Comparison of ENCODE assay signal across 18 cellular contexts in the genomic region with DNA sequence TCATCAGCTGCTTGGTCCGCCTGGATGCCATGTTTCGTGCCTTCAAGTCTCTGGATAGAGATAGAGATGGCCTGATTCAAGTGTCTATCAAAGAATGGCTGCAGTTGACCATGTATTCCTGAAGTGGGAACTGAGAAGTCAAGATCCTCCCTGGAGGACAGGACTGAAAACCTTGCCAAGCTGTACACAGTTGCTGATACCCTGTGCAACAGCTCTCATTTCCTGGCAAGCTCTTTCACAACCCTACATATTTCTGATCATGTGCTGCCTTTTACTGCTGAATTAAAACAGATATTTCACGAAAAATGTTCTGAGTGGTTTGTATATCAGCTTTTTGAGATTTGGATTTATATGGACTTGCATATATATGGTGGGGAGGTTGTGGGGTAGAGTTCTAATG. TPM values are rescaled to one million over a fixed set of nuclear protein-coding genes. Genes with fewer than 3 reads are reported as not detected.
DNase-seq lines count a peak whose midpoint lies in the region; ATAC-seq and TF ChIP-seq lines count a peak whose summit lies in the region.
"Had no signal": no experiment of that assay in that cellular context is flagged by ENCODE, and none has a peak within 500 bp of the region (broad histone marks: within the 10 kb centered on the region; RNA-seq: fewer than 3 reads in every experiment).

No MANE protein-coding gene starts in this region.

- TF ChIP-seq POLR2A in IMR-90 (IDR thresholded peaks at IDR 0.05; ENCODE audit: low read depth, low read length): no peak

- no peak overlapping the region for H2BK120ac ChIP-seq in IMR-90 (ENCODE audit: low read depth, low read length)

- no peaks in the 10 kb centered on the region for H3K9me1 ChIP-seq in IMR-90 (ENCODE audit: insufficient read depth, low read length)

- H2BK20ac ChIP-seq in IMR-90 (ENCODE audit: low read depth, low read length): no peak overlapping the region

- H3K4me1 ChIP-seq in IMR-90 (ENCODE audit: control insufficient read depth, insufficient read depth, low read length) (0 out of 2 replicates have a peak, but pooled peaks cover 3% of the 10 kb centered on the region), lower lobe of right lung (peaks cover 28% of the 10 kb centered on the region)

- no peak overlapping the region for H3K4me2 ChIP-seq in IMR-90 (ENCODE audit: low read depth, low read length)

- no peak overlapping the region for H2AK5ac ChIP-seq in IMR-90 (ENCODE audit: low read depth, low read length)

- H3K9ac ChIP-seq in IMR-90 (ENCODE audit: low read depth, low read length): no peak overlapping the region

- no peak overlapping the region for H2AK9ac ChIP-seq in IMR-90 (replicated peaks; ENCODE audit: low read depth, low read length, poor library complexity)

- no peaks in the 10 kb centered on the region for H3K79me1 ChIP-seq in IMR-90 (ENCODE audit: low read depth in 1 of 2, low read length in 2 of 2)

- no peak overlapping the region for H4K8ac ChIP-seq in IMR-90 (ENCODE audit: low read depth in 2 of 2, low read length in 2 of 2)

- H4K91ac ChIP-seq in IMR-90 (ENCODE audit: insufficient read depth, low read depth, low read length): no peak overlapping the region

- TF ChIP-seq CTCF in AG10803 (conservative IDR thresholded peaks at IDR 0.05; ENCODE audit: low read length) (no peak), IMR-90 (conservative IDR thresholded peaks at IDR 0.05; ENCODE audit: low read depth, low read length) (no peak), lower lobe of right lung (IDR thresholded peaks at IDR 0.05) (no peak), GM20000 (IDR thresholded peaks at IDR 0.05; ENCODE audit: extremely low read depth, missing control alignments) (no peak)

- intact Hi-C loops in IMR-90 (cut with micrococcal nuclease): no loop called here
- intact Hi-C loops in lower lobe of right lung (cut with DNase I): no loop called here

- H3K23ac ChIP-seq in IMR-90 (ENCODE audit: low read depth, low read length): no peak overlapping the region

- no peaks in the 10 kb centered on the region for H4K20me1 ChIP-seq in IMR-90 (ENCODE audit: insufficient read depth, low read length)

- CTCF ChIA-PET in IMR-90 (lab: Yijun Ruan, JAX): interaction anchor here (1.1 to 1.5 kb wide), 2 partner anchors 8 to 100 kb away, joined by 3 to 6 read pairs; no protein-coding TSS in a partner anchor

- POLR2A ChIA-PET in IMR-90 (lab: Charles Lee; ENCODE audit: unreplicated experiment): no interaction called here

- BruUV-seq in IMR-90 (replicated peaks; lab: Mats Ljungman, UMichigan): no TSS peak

- no peak overlapping the region for H4K5ac ChIP-seq in IMR-90 (ENCODE audit: low read depth, low read length)

- H2BK5ac ChIP-seq in IMR-90 (ENCODE audit: low read depth, low read length, poor library complexity, severe bottlenecking): no peak overlapping the region

- in situ Hi-C loops in IMR-90 (cut with MboI; ENCODE audit: low sequenced_read_pairs): no loop called here

- no peak overlapping the region for H3K4ac ChIP-seq in IMR-90 (ENCODE audit: low read depth, low read length)

- H2BK15ac ChIP-seq in IMR-90 (ENCODE audit: low read depth, low read length): no peak overlapping the region

- peak; percentile 73 for DNase-seq in AG10803 (ENCODE audit: low read depth)
- peak; percentile 50 for DNase-seq in IMR-90
- DNase-seq in dermis blood vessel endothelial cell: peak; percentile 52
- no peak for DNase-seq in lower lobe of right lung
- no peak for DNase-seq in DMS153 treated with DMSO at 0.1 percent for 48 hours (lab: John Stamatoyannopoulos, UW; ENCODE audit: unreplicated experiment)
- no peak for DNase-seq in RPMI8226
- no peak for DNase-seq in GM20000 (ENCODE audit: low spot score)
- DNase-seq in H4 (ENCODE audit: low spot score): no peak
- DNase-seq: activated B cell treated with CpG ODN at 0.5 μM for 24 hours; activated CD8-positive, alpha-beta memory T cell treated with anti-CD3 and anti-CD28 coated beads, Interleukin-2, amount 50 U/mL, for 48 hours; hippocampal formation; NCI-H1417; NCI-H774; posterior cingulate gyrus; stimulated activated CD4-positive, alpha-beta T cell treated with anti-CD3 and anti-CD28 coated beads, Interleukin-4, amount 100 ng/mL, for 1 hour; stimulated activated naive CD4-positive, alpha-beta T cell had no signal

- peak; percentile 74 for ATAC-seq in IMR-90 (ENCODE audit: low read depth)
- ATAC-seq in lower lobe of right lung: peak; percentile 69 to 77
- ATAC-seq: SK-N-SH treated with all-trans-retinoic acid at 6 μM for 48 hours had no signal

- no peak overlapping the region for H2AFZ ChIP-seq in IMR-90 (replicated peaks; ENCODE audit: low read length, poor library complexity)

- dilution Hi-C loops in IMR-90 (cut with HindIII; ENCODE audit: low sequenced_read_pairs, unreplicated experiment): no loop called here

- H3K9me3 ChIP-seq in IMR-90 (ENCODE audit: control insufficient read depth, insufficient read depth, low read length): no peaks in the 10 kb centered on the region
- H3K9me3 ChIP-seq in lower lobe of right lung: no peaks in the 10 kb centered on the region

- H3K36me3 ChIP-seq in IMR-90 (ENCODE audit: control insufficient read depth, insufficient read depth, low read length) (no peaks in the 10 kb centered on the region), lower lobe of right lung (no peaks in the 10 kb centered on the region)

- H3K56ac ChIP-seq in IMR-90 (ENCODE audit: extremely low read depth, insufficient read depth, low read length): no peak overlapping the region

- H3K27ac ChIP-seq in IMR-90 (ENCODE audit: insufficient read depth, low read length) (no peak overlapping the region), lower lobe of right lung (no peak overlapping the region)

- H3K27me3 ChIP-seq in IMR-90 (ENCODE audit: control insufficient read depth, insufficient read depth, low read length) (no peaks in the 10 kb centered on the region), lower lobe of right lung (ENCODE audit: low read depth) (no peaks in the 10 kb centered on the region)

- H3K4me3 ChIP-seq in AG10803 (ENCODE audit: low read length) (no peak overlapping the region), IMR-90 (ENCODE audit: insufficient read depth, low read depth, low read length) (no peak overlapping the region), lower lobe of right lung (no peak overlapping the region)

- 100% methylated on average over 1 of the region's 3 CpGs; no CpG with 5 or more reads in 1 of the 2 experiments for WGBS in IMR-90 (ENCODE audit: extremely low coverage in 2 of 2, insufficient read length in 1 of 2), 2 experiments

- no peak for TF ChIP-seq RAD21 in IMR-90 (IDR thresholded peaks at IDR 0.05; ENCODE audit: low read length)

- H3K18ac ChIP-seq in IMR-90 (ENCODE audit: low read depth, low read length): no peak overlapping the region

- no peak overlapping the region for H3K14ac ChIP-seq in IMR-90 (replicated peaks; ENCODE audit: low read depth, low read length)

TF ChIP-seq in IMR-90, 13 proteins besides CTCF, POLR2A, EP300 and RAD21:
- TF ChIP-seq CEBPB (IDR thresholded peaks at IDR 0.05; ENCODE audit: low read depth, low read length): peak; percentile 63
- TF ChIP-seq USF2 (IDR thresholded peaks at IDR 0.05; ENCODE audit: low read depth, low read length): peak; percentile 20; the same call in 1 of the 2 replicates
- no peak for TF ChIP-seq RFX5 (IDR thresholded peaks at IDR 0.05; ENCODE audit: low read depth, low read length)

RNA-seq across cellular contexts. Expression of gene CAPNS2, which starts 0.9 kb away (rescaled TPM):
- total RNA-seq in IMR-90 (2012; rRNA removed) (0.56 and 0.72 TPM in 2 replicates), dermis blood vessel endothelial cell (0.70 and 1.7 TPM in 2 replicates), lower lobe of right lung (2.0 TPM)
- polyA plus RNA-seq in IMR-90 (2012; rRNA removed): 0.09 TPM in 1 of 2 replicates, not detected in the other
- not detected in 2 replicates for polyA plus RNA-seq in IMR-90 (2012; cell fraction: cytosol; rRNA removed)
- 0.23 and 0.39 TPM in 2 replicates for polyA plus RNA-seq in IMR-90 (2012; cell fraction: nucleus; rRNA removed; ENCODE audit: low replicate concordance)
- total RNA-seq in H4 (2014; rRNA removed; shearing (Covaris generic)): not detected in 2 replicates
- total RNA-seq: activated B cell treated with CpG ODN at 0.5 μM for 24 hours had no signal
- polyA plus RNA-seq: BJ had no signal

RNA-seq across cellular contexts. Expression of gene LPCAT2, which starts 58.5 kb away (rescaled TPM):
- total RNA-seq in IMR-90 (2012; rRNA removed) (8.6 and 15.6 TPM in 2 replicates), dermis blood vessel endothelial cell (23.9 and 37.6 TPM in 2 replicates), lower lobe of right lung (35.8 TPM)
- polyA plus RNA-seq in IMR-90 (2012; rRNA removed): 6.0 and 8.7 TPM in 2 replicates
- polyA plus RNA-seq in IMR-90 (2012; cell fraction: cytosol; rRNA removed): 3.1 and 7.7 TPM in 2 replicates
- polyA plus RNA-seq in IMR-90 (2012; cell fraction: nucleus; rRNA removed; ENCODE audit: low replicate concordance): 16.6 and 16.7 TPM in 2 replicates
- 10.0 and 11.7 TPM in 2 replicates for total RNA-seq in H4 (2014; rRNA removed; shearing (Covaris generic))

Comparison
In these comparisons a context has a peak if more than half of its experiments do, and no peak if none do; other contexts are left out.
1. DNase-seq: peak in AG10803 (single experiment), IMR-90 (single experiment) and dermis blood vessel endothelial cell (single experiment); none in lower lobe of right lung (single experiment), DMS153 treated with DMSO at 0.1 percent for 48 hours (single experiment), RPMI8226 (single experiment), GM20000 (single experiment) and H4 (single experiment).